In the genomic region with DNA sequence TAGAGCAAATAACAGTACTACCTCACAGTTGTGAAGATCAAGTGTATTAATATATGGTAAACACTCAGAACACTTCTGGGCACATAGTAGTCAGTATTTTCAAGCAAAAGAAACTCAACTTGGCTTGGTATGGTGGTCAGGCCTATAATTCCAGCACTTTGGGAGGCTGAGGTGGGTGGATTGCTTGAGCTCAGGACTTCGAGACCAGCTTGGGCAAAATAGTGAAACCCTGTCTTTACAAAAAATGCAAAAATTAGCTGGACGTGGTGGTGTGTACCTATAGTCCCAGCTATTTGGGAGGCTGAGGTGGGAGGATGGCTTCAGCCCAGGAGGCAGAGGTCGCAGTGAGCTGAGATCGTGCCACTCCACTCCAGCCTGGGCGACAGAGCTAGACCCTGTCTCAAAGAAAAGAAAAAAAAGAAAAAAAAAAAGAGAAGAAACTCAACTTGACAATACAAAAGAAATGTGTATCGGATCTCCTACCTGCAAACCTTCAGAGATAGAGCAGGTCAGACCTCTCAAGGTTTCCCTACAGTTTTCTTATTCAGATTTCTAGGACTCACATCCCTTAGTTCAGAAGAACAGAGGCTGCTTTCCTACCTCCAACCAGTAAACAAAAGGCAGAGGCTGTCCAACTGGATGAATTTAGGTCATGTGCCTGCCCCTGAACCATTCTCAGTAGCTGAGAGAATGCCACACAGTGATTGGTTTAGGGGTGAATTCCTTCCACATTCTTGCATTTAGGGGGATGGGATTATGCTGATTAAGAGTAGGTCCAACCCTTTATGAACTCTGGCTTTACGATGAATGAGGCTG, we compare ENCODE assay signal across 1 cellular context.
A peak's percentile ranks its signal among the peaks of the same experiment; 100 is the strongest.
TF ChIP-seq lines count a peak whose summit lies in the region.

No MANE protein-coding gene starts in this region.

TF ChIP-seq in HEK293, 187 proteins besides CTCF, POLR2A, EP300 and RAD21 (continued from another document):
- TF ChIP-seq, protein P1, sequence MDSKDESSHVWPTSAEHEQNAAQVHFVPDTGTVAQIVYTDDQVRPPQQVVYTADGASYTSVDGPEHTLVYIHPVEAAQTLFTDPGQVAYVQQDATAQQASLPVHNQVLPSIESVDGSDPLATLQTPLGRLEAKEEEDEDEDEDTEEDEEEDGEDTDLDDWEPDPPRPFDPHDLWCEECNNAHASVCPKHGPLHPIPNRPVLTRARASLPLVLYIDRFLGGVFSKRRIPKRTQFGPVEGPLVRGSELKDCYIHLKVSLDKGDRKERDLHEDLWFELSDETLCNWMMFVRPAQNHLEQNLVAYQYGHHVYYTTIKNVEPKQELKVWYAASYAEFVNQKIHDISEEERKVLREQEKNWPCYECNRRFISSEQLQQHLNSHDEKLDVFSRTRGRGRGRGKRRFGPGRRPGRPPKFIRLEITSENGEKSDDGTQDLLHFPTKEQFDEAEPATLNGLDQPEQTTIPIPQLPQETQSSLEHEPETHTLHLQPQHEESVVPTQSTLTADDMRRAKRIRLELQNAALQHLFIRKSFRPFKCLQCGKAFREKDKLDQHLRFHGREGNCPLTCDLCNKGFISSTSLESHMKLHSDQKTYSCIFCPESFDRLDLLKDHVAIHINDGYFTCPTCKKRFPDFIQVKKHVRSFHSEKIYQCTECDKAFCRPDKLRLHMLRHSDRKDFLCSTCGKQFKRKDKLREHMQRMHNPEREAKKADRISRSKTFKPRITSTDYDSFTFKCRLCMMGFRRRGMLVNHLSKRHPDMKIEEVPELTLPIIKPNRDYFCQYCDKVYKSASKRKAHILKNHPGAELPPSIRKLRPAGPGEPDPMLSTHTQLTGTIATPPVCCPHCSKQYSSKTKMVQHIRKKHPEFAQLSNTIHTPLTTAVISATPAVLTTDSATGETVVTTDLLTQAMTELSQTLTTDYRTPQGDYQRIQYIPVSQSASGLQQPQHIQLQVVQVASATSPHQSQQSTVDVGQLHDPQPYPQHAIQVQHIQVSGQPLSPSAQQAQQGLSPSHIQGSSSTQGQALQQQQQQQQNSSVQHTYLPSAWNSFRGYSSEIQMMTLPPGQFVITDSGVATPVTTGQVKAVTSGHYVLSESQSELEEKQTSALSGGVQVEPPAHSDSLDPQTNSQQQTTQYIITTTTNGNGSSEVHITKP (tag by site-specific recombination; IDR thresholded peaks at IDR 0.05): peak; percentile 43; the same call in 1 of the 2 replicates
- no peak for TF ChIP-seq ZNF223 (tag by site-specific recombination; IDR thresholded peaks at IDR 0.05)
- TF ChIP-seq ZNF654 (tag by site-specific recombination; IDR thresholded peaks at IDR 0.05; ENCODE audit: low read depth): no peak
- TF ChIP-seq TCF7L2 (IDR thresholded peaks at IDR 0.05; ENCODE audit: borderline replicate concordance, low read depth, low read length): no peak
- peak; percentile 19; the same call in 1 of the 2 replicates for TF ChIP-seq FEZF1 (tag by site-specific recombination; IDR thresholded peaks at IDR 0.05)
- no peak for TF ChIP-seq ZNF529 (tag by site-specific recombination; IDR thresholded peaks at IDR 0.05; ENCODE audit: insufficient replicate concordance)
- no peak for TF ChIP-seq ZNF433 (tag by site-specific recombination; IDR thresholded peaks at IDR 0.05; ENCODE audit: low read depth)
- no peak for TF ChIP-seq ZNF610 (tag by site-specific recombination; IDR thresholded peaks at IDR 0.05; ENCODE audit: borderline replicate concordance)
- TF ChIP-seq, protein P2, sequence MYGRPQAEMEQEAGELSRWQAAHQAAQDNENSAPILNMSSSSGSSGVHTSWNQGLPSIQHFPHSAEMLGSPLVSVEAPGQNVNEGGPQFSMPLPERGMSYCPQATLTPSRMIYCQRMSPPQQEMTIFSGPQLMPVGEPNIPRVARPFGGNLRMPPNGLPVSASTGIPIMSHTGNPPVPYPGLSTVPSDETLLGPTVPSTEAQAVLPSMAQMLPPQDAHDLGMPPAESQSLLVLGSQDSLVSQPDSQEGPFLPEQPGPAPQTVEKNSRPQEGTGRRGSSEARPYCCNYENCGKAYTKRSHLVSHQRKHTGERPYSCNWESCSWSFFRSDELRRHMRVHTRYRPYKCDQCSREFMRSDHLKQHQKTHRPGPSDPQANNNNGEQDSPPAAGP (tag by site-specific recombination; IDR thresholded peaks at IDR 0.05): no peak
- TF ChIP-seq, protein P3, sequence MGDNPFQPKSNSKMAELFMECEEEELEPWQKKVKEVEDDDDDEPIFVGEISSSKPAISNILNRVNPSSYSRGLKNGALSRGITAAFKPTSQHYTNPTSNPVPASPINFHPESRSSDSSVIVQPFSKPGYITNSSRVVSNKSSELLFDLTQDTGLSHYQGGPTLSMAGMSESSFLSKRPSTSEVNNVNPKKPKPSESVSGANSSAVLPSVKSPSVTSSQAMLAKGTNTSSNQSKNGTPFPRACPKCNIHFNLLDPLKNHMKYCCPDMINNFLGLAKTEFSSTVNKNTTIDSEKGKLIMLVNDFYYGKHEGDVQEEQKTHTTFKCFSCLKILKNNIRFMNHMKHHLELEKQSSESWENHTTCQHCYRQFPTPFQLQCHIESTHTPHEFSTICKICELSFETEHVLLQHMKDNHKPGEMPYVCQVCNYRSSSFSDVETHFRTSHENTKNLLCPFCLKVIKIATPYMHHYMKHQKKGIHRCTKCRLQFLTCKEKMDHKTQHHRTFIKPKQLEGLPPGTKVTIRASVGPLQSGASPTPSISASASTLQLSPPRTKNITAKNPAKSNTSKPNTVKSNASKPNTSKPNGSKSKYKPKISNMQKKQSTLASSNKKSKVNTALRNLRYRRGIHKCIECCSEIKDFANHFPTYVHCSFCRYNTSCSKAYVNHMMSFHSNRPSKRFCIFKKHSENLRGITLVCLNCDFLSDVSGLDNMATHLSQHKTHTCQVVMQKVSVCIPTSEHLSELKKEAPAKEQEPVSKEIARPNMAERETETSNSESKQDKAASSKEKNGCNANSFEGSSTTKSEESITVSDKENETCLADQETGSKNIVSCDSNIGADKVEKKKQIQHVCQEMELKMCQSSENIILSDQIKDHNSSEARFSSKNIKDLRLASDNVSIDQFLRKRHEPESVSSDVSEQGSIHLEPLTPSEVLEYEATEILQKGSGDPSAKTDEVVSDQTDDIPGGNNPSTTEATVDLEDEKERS (tag by site-specific recombination; IDR thresholded peaks at IDR 0.05): 0 out of 2 replicates have a peak, but pooled peaks have one; percentile 14
- TF ChIP-seq ZNF629 (tag by site-specific recombination; IDR thresholded peaks at IDR 0.05): no peak
- TF ChIP-seq, protein P4, sequence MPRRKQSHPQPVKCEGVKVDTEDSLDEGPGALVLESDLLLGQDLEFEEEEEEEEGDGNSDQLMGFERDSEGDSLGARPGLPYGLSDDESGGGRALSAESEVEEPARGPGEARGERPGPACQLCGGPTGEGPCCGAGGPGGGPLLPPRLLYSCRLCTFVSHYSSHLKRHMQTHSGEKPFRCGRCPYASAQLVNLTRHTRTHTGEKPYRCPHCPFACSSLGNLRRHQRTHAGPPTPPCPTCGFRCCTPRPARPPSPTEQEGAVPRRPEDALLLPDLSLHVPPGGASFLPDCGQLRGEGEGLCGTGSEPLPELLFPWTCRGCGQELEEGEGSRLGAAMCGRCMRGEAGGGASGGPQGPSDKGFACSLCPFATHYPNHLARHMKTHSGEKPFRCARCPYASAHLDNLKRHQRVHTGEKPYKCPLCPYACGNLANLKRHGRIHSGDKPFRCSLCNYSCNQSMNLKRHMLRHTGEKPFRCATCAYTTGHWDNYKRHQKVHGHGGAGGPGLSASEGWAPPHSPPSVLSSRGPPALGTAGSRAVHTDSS (tag by site-specific recombination; IDR thresholded peaks at IDR 0.05): no peak
- no peak for TF ChIP-seq ZNF350 (tag by site-specific recombination; IDR thresholded peaks at IDR 0.05)
- peak; percentile 59; the same call in 1 of the 2 replicates for TF ChIP-seq ZBTB20 (tag by site-specific recombination; IDR thresholded peaks at IDR 0.05)
- TF ChIP-seq ZNF626 (tag by site-specific recombination; IDR thresholded peaks at IDR 0.05): no peak
- no peak for TF ChIP-seq ZNF777 (tag by site-specific recombination; IDR thresholded peaks at IDR 0.05; ENCODE audit: borderline replicate concordance)
- TF ChIP-seq ZNF549 (tag by site-specific recombination; IDR thresholded peaks at IDR 0.05): no peak
- TF ChIP-seq ZXDB (tag by site-specific recombination; IDR thresholded peaks at IDR 0.05): no peak
